ENCODE assay signal across 21 cellular contexts in the genomic region with DNA sequence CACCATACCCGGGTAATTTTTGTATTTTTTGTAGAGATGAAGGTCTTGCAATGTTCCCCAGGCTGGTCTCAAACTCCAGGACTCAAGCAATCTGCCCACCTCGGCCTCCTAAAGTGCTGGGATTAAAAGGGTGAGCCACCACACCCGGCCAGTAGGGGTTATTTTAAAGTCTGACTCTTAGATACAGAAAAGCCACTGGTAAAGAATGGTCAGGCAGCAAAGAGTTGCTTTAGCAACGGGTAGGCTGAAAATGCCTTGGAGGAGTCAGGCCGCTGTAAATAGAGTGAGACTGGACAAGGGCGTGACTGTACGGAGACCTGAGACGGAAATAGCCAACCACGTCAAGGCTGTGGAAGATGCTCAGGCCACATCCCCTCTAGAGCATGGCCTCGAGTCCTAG. TPM values are rescaled to one million over a fixed set of nuclear protein-coding genes. Genes with fewer than 3 reads are reported as not detected.
DNase-seq lines count a peak whose midpoint lies in the region; ATAC-seq and TF ChIP-seq lines count a peak whose summit lies in the region.
"Had no signal": no experiment of that assay in that cellular context is flagged by ENCODE, and none has a peak within 500 bp of the region (broad histone marks: within the 10 kb centered on the region; RNA-seq: fewer than 3 reads in every experiment).

No MANE protein-coding gene starts in this region.

- no peaks in the 10 kb centered on the region for H3K79me1 ChIP-seq in mesendoderm (ENCODE audit: low read length)

- no peak overlapping the region for H3K56ac ChIP-seq in mesendoderm (ENCODE audit: low read length)

- no peak overlapping the region for H3K4me3 Mint-ChIP-seq in progenitor cell of endocrine pancreas (ENCODE audit: low read depth)
- H3K4me3 Mint-ChIP-seq: CD8-positive, alpha-beta memory T cell had no signal

- H3K4me2 ChIP-seq in Loucy (ENCODE audit: low read depth, low read length, poor library complexity, severe bottlenecking) (no peak overlapping the region), mesendoderm (ENCODE audit: low read length) (no peak overlapping the region)

- no peak overlapping the region for H2AK5ac ChIP-seq in mesendoderm (ENCODE audit: low read length)

- H2BK120ac ChIP-seq in mesendoderm (ENCODE audit: low read depth, low read length): no peak overlapping the region

- H2BK5ac ChIP-seq in mesendoderm (ENCODE audit: low read length): no peak overlapping the region

- ATAC-seq in Right ventricle myocardium superior (ENCODE audit: poor library complexity) (no peak), HG03196 (IDR thresholded peaks at IDR 0.05; ENCODE audit: unreplicated experiment) (no peak)

- H4K20me1 ChIP-seq in Loucy (ENCODE audit: insufficient read depth, low read length, poor library complexity, severe bottlenecking): no peaks in the 10 kb centered on the region

- no peaks in the 10 kb centered on the region for H3K9me3 ChIP-seq in Loucy (ENCODE audit: insufficient read depth, low read depth, low read length)
- H3K9me3 ChIP-seq: MG63 had no signal

- WGBS in mesendoderm (ENCODE audit: extremely low coverage, insufficient coverage, low lambda C conversion rate): no CpG with 5 or more reads among the region's 10 CpGs

- no peaks in the 10 kb centered on the region for H3K4me1 Mint-ChIP-seq in progenitor cell of endocrine pancreas (ENCODE audit: low read depth)

- H3K27ac ChIP-seq in mesendoderm (ENCODE audit: low read depth, low read length): no peak overlapping the region
- H3K27ac ChIP-seq: SK-N-MC had no signal

- H3K79me2 ChIP-seq in Loucy (ENCODE audit: insufficient read depth, low read length) (no peaks in the 10 kb centered on the region), mesendoderm (ENCODE audit: control insufficient read depth, insufficient read depth, low read length) (no peaks in the 10 kb centered on the region)

- H4K5ac ChIP-seq in mesendoderm (ENCODE audit: low read length): no peak overlapping the region

- no peaks in the 10 kb centered on the region for H3F3A ChIP-seq in Loucy (ENCODE audit: low read depth)

- peaks cover 55% of the 10 kb centered on the region for H3K27me3 Mint-ChIP-seq in progenitor cell of endocrine pancreas

- H3K36me3 Mint-ChIP-seq in progenitor cell of endocrine pancreas (ENCODE audit: insufficient read depth): no peaks in the 10 kb centered on the region
- H3K36me3 Mint-ChIP-seq: CD8-positive, alpha-beta memory T cell had no signal

- no peaks in the 10 kb centered on the region for H3K4me1 ChIP-seq in Loucy (ENCODE audit: insufficient read depth, low read length, poor library complexity, severe bottlenecking)
- H3K4me1 ChIP-seq in mesendoderm (ENCODE audit: control insufficient read depth, low read depth, low read length): peaks cover 7% of the 10 kb centered on the region

- no peak overlapping the region for H2BK15ac ChIP-seq in mesendoderm (replicated peaks; ENCODE audit: low read depth)

- intact Hi-C loops in Right ventricle myocardium superior (cut with DNase I): no loop called here

- no peaks in the 10 kb centered on the region for H3K27me3 ChIP-seq in Loucy (ENCODE audit: insufficient read depth, low read length, poor library complexity, severe bottlenecking)
- H3K27me3 ChIP-seq in mesendoderm (ENCODE audit: insufficient read depth, low read length, poor library complexity): no peaks in the 10 kb centered on the region
- H3K27me3 ChIP-seq: MG63 had no signal

- no peak overlapping the region for H2AFZ ChIP-seq in Loucy (ENCODE audit: low read length)

- no peak overlapping the region for H3K9ac ChIP-seq in Loucy (ENCODE audit: low read depth, low read length, poor library complexity, severe bottlenecking)
- H3K9ac ChIP-seq in mesendoderm (ENCODE audit: low read length): no peak overlapping the region

- no peak overlapping the region for H4K8ac ChIP-seq in mesendoderm (ENCODE audit: low read depth, low read length)

- TF ChIP-seq CTCF in Loucy (conservative IDR thresholded peaks at IDR 0.05; ENCODE audit: low read length) (peak; percentile 11; the same call in 1 of the 2 replicates), progenitor cell of endocrine pancreas (IDR thresholded peaks at IDR 0.05; ENCODE audit: unreplicated experiment) (peak; percentile 9)

- H3K9me3 Mint-ChIP-seq in progenitor cell of endocrine pancreas (ENCODE audit: low read depth): no peaks in the 10 kb centered on the region
- H3K9me3 Mint-ChIP-seq: CD8-positive, alpha-beta memory T cell had no signal

- H3K18ac ChIP-seq in mesendoderm (ENCODE audit: low read length): no peak overlapping the region

- no peaks in the 10 kb centered on the region for H3K9me2 ChIP-seq in Loucy (replicated peaks; ENCODE audit: low read depth, low read length)

- H3K36me3 ChIP-seq in Loucy (ENCODE audit: insufficient read depth, low read length) (no peaks in the 10 kb centered on the region), mesendoderm (ENCODE audit: control insufficient read depth, insufficient read depth, low read length) (no peaks in the 10 kb centered on the region)
- H3K36me3 ChIP-seq: MG63 had no signal

- H3K4me3 ChIP-seq in Loucy (ENCODE audit: low read length, poor library complexity, severe bottlenecking) (no peak overlapping the region), mesendoderm (ENCODE audit: low read length) (no peak overlapping the region)
- H3K4me3 ChIP-seq: MG63, SK-N-MC had no signal

- peak; percentile 25 for DNase-seq in mesendoderm
- no peak for DNase-seq in progenitor cell of endocrine pancreas (ENCODE audit: low spot score, unreplicated experiment)
- DNase-seq in Right ventricle myocardium superior: no peak
- DNase-seq in occipital lobe (lab: John Stamatoyannopoulos, UW): no peak
- DNase-seq in GOT3 (lab: John Stamatoyannopoulos, UW): no peak
- DNase-seq: ACHN; C1 segment of cervical spinal cord; CD8-positive, alpha-beta memory T cell; IMR-90; Karpas-422; MG63; NCI-H1092 treated with DMSO at 0.1 percent for 48 hours; NCI-H146; NCI-H2029 treated with DMSO at 0.1 percent for 48 hours; NCI-H2171; NCI-H748 treated with DMSO at 0.1 percent for 48 hours; OCI-M1; SHP77 had no signal

- no peak overlapping the region for H3K27ac Mint-ChIP-seq in progenitor cell of endocrine pancreas

- H3K4ac ChIP-seq in mesendoderm (ENCODE audit: low read depth, low read length): no peak overlapping the region

- no peak overlapping the region for H3K23ac ChIP-seq in mesendoderm (ENCODE audit: low read length)

RNA-seq across cellular contexts. Expression of gene ACKR3, which starts 54.2 kb away (rescaled TPM):
- 5.3 TPM for polyA plus RNA-seq in mesendoderm (2013, experiment 1 of 2)
- 4.6 TPM for polyA plus RNA-seq in mesendoderm (2013, experiment 2 of 2)
- total RNA-seq in progenitor cell of endocrine pancreas: 18.8 and 23.3 TPM in 2 replicates
- 27.9 TPM for total RNA-seq in Right ventricle myocardium superior
- 20.3 TPM for total RNA-seq in occipital lobe
- total RNA-seq: IMR-90 had no signal
- polyA plus RNA-seq: IMR-90 had no signal
